ENCODE assay signal across 16 cellular contexts in genomic region chr2:234670052-234670451, GRCh38.
DNase-seq lines count a peak whose midpoint lies in the region; FAIRE-seq and TF ChIP-seq lines count a peak whose summit lies in the region.
"Had no signal": no experiment of that assay in that cellular context is flagged by ENCODE, and none has a peak within 500 bp of the region (broad histone marks: within the 10 kb centered on the region; RNA-seq: fewer than 3 reads in every experiment).

No MANE protein-coding gene starts in this region.

- H3K9me3 Mint-ChIP-seq in astrocyte (ENCODE audit: unreplicated experiment): peaks cover 3% of the 10 kb centered on the region
- H3K9me3 Mint-ChIP-seq in chondrocyte (ENCODE audit: low read depth): peaks cover 8% of the 10 kb centered on the region
- H3K9me3 Mint-ChIP-seq: activated B cell treated with CpG ODN at 0.5 μM for 24 hours had no signal

- no peaks in the 10 kb centered on the region for H3K27me3 ChIP-seq in astrocyte (ENCODE audit: insufficient read depth, low read length)

- H3K27me3 Mint-ChIP-seq in astrocyte (ENCODE audit: low read depth, unreplicated experiment) (no peaks in the 10 kb centered on the region), chondrocyte (ENCODE audit: low read depth) (no peaks in the 10 kb centered on the region)

- peak overlapping the region; percentile 8 for H3K27ac ChIP-seq in astrocyte (ENCODE audit: low read depth, low read length)

- peak; percentile 92 for FAIRE-seq in astrocyte (lab: Jason Lieb, UNC)
- FAIRE-seq: colon, frontal cortex, small intestine had no signal

- no peak for TF ChIP-seq CTCF in astrocyte (IDR thresholded peaks at IDR 0.05; ENCODE audit: insufficient read depth, low read depth, low read length)
- TF ChIP-seq CTCF in fibroblast of the aortic adventitia (IDR thresholded peaks at IDR 0.05; ENCODE audit: insufficient read depth, low read length): no peak
- no peak for TF ChIP-seq CTCF in chondrocyte (IDR thresholded peaks at IDR 0.05)

- H3K4me3 Mint-ChIP-seq in astrocyte (ENCODE audit: unreplicated experiment) (no peak overlapping the region), chondrocyte (ENCODE audit: unreplicated experiment) (no peak overlapping the region)
- H3K4me3 Mint-ChIP-seq: activated B cell treated with CpG ODN at 0.5 μM for 24 hours, mesothelial cell of epicardium had no signal

- no peak overlapping the region for H3K27ac Mint-ChIP-seq in astrocyte (ENCODE audit: unreplicated experiment)
- no peak overlapping the region for H3K27ac Mint-ChIP-seq in chondrocyte (ENCODE audit: unreplicated experiment)
- H3K27ac Mint-ChIP-seq: activated B cell treated with CpG ODN at 0.5 μM for 24 hours, mesothelial cell of epicardium had no signal

- no peaks in the 10 kb centered on the region for H4K20me1 ChIP-seq in astrocyte (ENCODE audit: insufficient read depth, low read length)

- H3K4me2 ChIP-seq in astrocyte (ENCODE audit: low read length): peak overlapping the region; percentile 31

- H3K36me3 ChIP-seq in astrocyte (ENCODE audit: insufficient read depth, low read length): no peaks in the 10 kb centered on the region

- H3K9me3 ChIP-seq in astrocyte (ENCODE audit: insufficient read depth, low read depth, low read length): peaks cover 9% of the 10 kb centered on the region

- H3K9ac ChIP-seq in astrocyte (ENCODE audit: low read length): no peak overlapping the region

- no peaks in the 10 kb centered on the region for H3K36me3 Mint-ChIP-seq in astrocyte (ENCODE audit: low read depth, unreplicated experiment)
- H3K36me3 Mint-ChIP-seq in chondrocyte (ENCODE audit: low read depth): peaks cover 3% of the 10 kb centered on the region

- H3K4me3 ChIP-seq in astrocyte (ENCODE audit: insufficient read depth, low read depth, low read length) (no peak overlapping the region), fibroblast of the aortic adventitia (ENCODE audit: low read depth, low read length) (no peak overlapping the region)

- H3K4me1 ChIP-seq in astrocyte (ENCODE audit: insufficient read depth, low read length): peaks cover 26% of the 10 kb centered on the region

- peak overlapping the region; percentile 31 for H2AFZ ChIP-seq in astrocyte (ENCODE audit: low read depth, low read length)

- H3K4me1 Mint-ChIP-seq in astrocyte (ENCODE audit: low read depth, unreplicated experiment) (peaks cover 26% of the 10 kb centered on the region), chondrocyte (ENCODE audit: low read depth) (peaks cover 15% of the 10 kb centered on the region)
- H3K4me1 Mint-ChIP-seq: activated B cell treated with CpG ODN at 0.5 μM for 24 hours had no signal

- DNase-seq in A172 (ENCODE audit: low spot score) (peak; percentile 90), HCEC 1CT (peak; percentile 86), astrocyte (ENCODE audit: low read depth) (peak; percentile 92), fibroblast of the aortic adventitia (ENCODE audit: low read depth) (peak; percentile 88), NCI-H526 treated with DMSO at 0.1 percent for 48 hours (lab: John Stamatoyannopoulos, UW) (no peak), chondrocyte (ENCODE audit: low spot score) (no peak), UCSD-AML1 (lab: John Stamatoyannopoulos, UW; ENCODE audit: unreplicated experiment) (no peak), NCI-H1417 (lab: John Stamatoyannopoulos, UW) (no peak)
- DNase-seq: activated B cell treated with CpG ODN at 0.5 μM for 24 hours; activated CD8-positive, alpha-beta memory T cell treated with anti-CD3 and anti-CD28 coated beads, Interleukin-2, amount 50 U/mL, for 4 hours; activated naive CD4-positive, alpha-beta T cell treated with anti-CD3 and anti-CD28 coated beads, Interleukin-2, amount 50 U/mL, for 16 hours; MV-4-11; small intestine had no signal

- H3K79me2 ChIP-seq in astrocyte (ENCODE audit: insufficient read depth, low read length): no peaks in the 10 kb centered on the region

Comparison
In these comparisons a context has a peak if more than half of its experiments do, and no peak if none do; other contexts are left out.
1. DNase-seq: peak in A172 (single experiment), HCEC 1CT (single experiment), astrocyte (single experiment) and fibroblast of the aortic adventitia (single experiment); none in NCI-H526 treated with DMSO at 0.1 percent for 48 hours (single experiment), chondrocyte (single experiment), UCSD-AML1 (single experiment) and NCI-H1417 (0 of 3).